8 cellular contexts compared by ENCODE assay signal in genomic region chr21:26170471-26171309, GRCh38. TPM values are rescaled to one million over a fixed set of nuclear protein-coding genes. Genes with fewer than 3 reads are reported as not detected.
DNase-seq lines count a peak whose midpoint lies in the region; ATAC-seq, FAIRE-seq and TF ChIP-seq lines count a peak whose summit lies in the region.

Gene APP, minus strand, starts transcription at chr21:26170770. Its CDS starts 150 bp downstream, at chr21:26170620.

- DNase-seq in NCI-H1694 (lab: John Stamatoyannopoulos, UW) (peak; percentile 73), WERI-Rb-1 (peak; percentile 87), breast epithelium (ENCODE audit: low spot score in 2 of 2) (peak; percentile 82 to 87), iPS-NIHi11 (ENCODE audit: low spot score) (peak; percentile 97), small intestine (peak; percentile 81), NK-92 (lab: John Stamatoyannopoulos, UW; ENCODE audit: unreplicated experiment) (no peak)

- TF ChIP-seq CTCF in WERI-Rb-1 (IDR thresholded peaks at IDR 0.05; ENCODE audit: low read depth, low read length) (peak; percentile 85), breast epithelium (IDR thresholded peaks at IDR 0.05) (peak in 2 of 3 donors; percentile 77 to 99)

- intact Hi-C loops in breast epithelium (cut with DNase I; ENCODE audit: low total_unique reads): no loop called here

- H3K4me1 ChIP-seq in breast epithelium: no peaks in the 10 kb centered on the region
- peaks cover 2 to 6% of the 10 kb centered on the region in 2 donors for H3K4me1 ChIP-seq in small intestine (ENCODE audit: control insufficient read depth in 2 of 2, insufficient read depth in 1 of 2, low read depth in 1 of 2, low read length in 1 of 2)

- TF ChIP-seq POLR2A in breast epithelium (IDR thresholded peaks at IDR 0.05): peak; percentile 36

- peak; percentile 82 for ATAC-seq in GM18498 (IDR thresholded peaks at IDR 0.05; ENCODE audit: unreplicated experiment)
- peak; percentile 74 for ATAC-seq in HG02840 (IDR thresholded peaks at IDR 0.05; ENCODE audit: low FRiP score, unreplicated experiment)

- 0 to 1% (median 0%) methylated on average over 71 to 88 of the region's 88 CpGs for WGBS in small intestine, 3 donors

- no peak for FAIRE-seq in small intestine (lab: Jason Lieb, UNC)

- H3K27ac ChIP-seq in WERI-Rb-1 (peak within 1 kb of the TSS; percentile 96), breast epithelium (peak within 1 kb of the TSS; percentile 93 to 97), small intestine (ENCODE audit: low read depth in 1 of 2, low read length in 1 of 2) (peak within 1 kb of the TSS; percentile 69 to 88)

- H3K27me3 ChIP-seq in WERI-Rb-1 (ENCODE audit: insufficient read depth, low read depth, severe bottlenecking) (no peaks in the 10 kb centered on the region), breast epithelium (no peaks in the 10 kb centered on the region), small intestine (ENCODE audit: control insufficient read depth in 2 of 2, insufficient read depth in 2 of 2, low read length in 2 of 2) (no peaks in the 10 kb centered on the region)

- H3K36me3 ChIP-seq in WERI-Rb-1 (peaks cover 24% of the 10 kb centered on the region), breast epithelium (no peaks in the 10 kb centered on the region), small intestine (ENCODE audit: control insufficient read depth in 2 of 2, insufficient read depth in 2 of 2, low read length in 2 of 2) (no peaks in the 10 kb centered on the region)

- H3K4me3 ChIP-seq in WERI-Rb-1 (ENCODE audit: low read depth, low read length): peak within 1 kb of the TSS; percentile 82
- H3K4me3 ChIP-seq in breast epithelium: peak within 1 kb of the TSS; percentile 87 to 98 (median 94)
- peak within 1 kb of the TSS; percentile 75 to 89 for H3K4me3 ChIP-seq in small intestine (ENCODE audit: low read depth in 1 of 2, low read length in 2 of 2)

- no peaks in the 10 kb centered on the region for H3K9me3 ChIP-seq in WERI-Rb-1 (ENCODE audit: severe bottlenecking)
- H3K9me3 ChIP-seq in breast epithelium: no peaks in the 10 kb centered on the region
- no peaks in the 10 kb centered on the region for H3K9me3 ChIP-seq in small intestine (ENCODE audit: control insufficient read depth, low read depth)

RNA-seq across cellular contexts. Expression of gene APP, which starts in this region (rescaled TPM):
- 100 to 1,000 TPM; 270 to 546 (median 383) TPM for total RNA-seq in breast epithelium
- polyA plus RNA-seq in small intestine: 100 to 1,000 TPM in 1 of 3 donors, 10 to 100 TPM in 2; 28.6 to 319 (median 32.7) TPM
